In the genomic region with DNA sequence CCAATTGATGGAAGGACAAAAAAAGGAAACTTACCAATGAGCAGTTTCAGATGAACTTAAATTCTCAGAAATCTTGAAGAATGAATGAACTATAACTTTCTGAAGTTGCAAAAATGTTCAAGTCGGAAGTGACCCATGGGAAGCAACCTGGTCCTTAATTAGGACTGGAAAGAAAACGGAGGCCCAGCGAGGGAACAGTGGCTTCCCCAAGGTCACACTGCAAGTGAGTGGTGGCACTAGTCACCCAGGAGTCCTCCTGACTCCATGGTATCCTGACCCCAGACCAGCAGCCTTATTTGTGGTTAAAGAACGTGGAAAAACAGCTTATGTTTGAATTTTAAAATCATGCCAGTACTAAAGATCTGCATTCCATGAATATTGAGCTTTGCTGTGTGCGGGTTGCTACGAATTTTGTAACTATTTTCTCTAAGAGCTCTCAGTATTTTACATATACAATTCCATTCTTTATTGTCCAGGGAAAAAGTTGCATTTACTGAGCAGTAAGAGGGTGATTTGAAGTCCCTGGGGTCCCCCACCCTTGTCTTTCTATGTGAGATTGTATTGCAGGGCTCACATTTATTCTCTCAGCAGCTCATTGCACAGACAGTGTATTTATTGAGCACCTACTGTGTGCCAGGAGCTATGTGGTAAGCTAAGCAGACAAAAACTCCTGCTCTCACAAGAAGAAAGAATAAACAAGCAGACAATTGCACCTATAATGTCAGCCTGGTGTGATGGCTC, we compare ENCODE assay signal across 9 cellular contexts.
A peak's percentile ranks its signal among the peaks of the same experiment; 100 is the strongest.
DNase-seq lines count a peak whose midpoint lies in the region; ATAC-seq and TF ChIP-seq lines count a peak whose summit lies in the region.
"Had no signal": no experiment of that assay in that cellular context is flagged by ENCODE, and none has a peak within 500 bp of the region (broad histone marks: within the 10 kb centered on the region; RNA-seq: fewer than 3 reads in every experiment).

No MANE protein-coding gene starts in this region.

- POLR2A ChIA-PET in activated CD4-positive, alpha-beta memory T cell treated with anti-CD3 and anti-CD28 coated beads, Interleukin-2, amount 10 ng/mL, durations not matched to agents 7 days and 5 days (lab: Charles Lee): interaction anchor here (0.7 to 16.4 kb wide), 17 partner anchors 8 to 1070 kb away, joined by 3 to 270 read pairs (median 4); partner anchors contain the start of genes MRPS6 and SLC5A3

- H3K4me3 Mint-ChIP-seq in activated CD4-positive, alpha-beta memory T cell treated with anti-CD3 and anti-CD28 coated beads, Interleukin-2, amount 10 ng/mL, durations not matched to agents 7 days and 5 days: peak overlapping the region; percentile 62

- DNase-seq in cardiac muscle cell (ENCODE audit: low read depth in 1 of 2, low spot score in 1 of 2) (no peak), Right ventricle myocardium inferior (ENCODE audit: missing footprints) (no peak), right atrium auricular region (ENCODE audit: low spot score) (no peak), upper lobe of left lung (no peak), NCI-H2227 (lab: John Stamatoyannopoulos, UW; ENCODE audit: unreplicated experiment) (no peak), ovary (no peak)
- DNase-seq in activated CD4-positive, alpha-beta memory T cell treated with anti-CD3 and anti-CD28 coated beads, Interleukin-2, amount 10 ng/mL, durations not matched to agents 7 days and 5 days: no peak
- DNase-seq in central memory CD4-positive, alpha-beta T cell: no peak
- DNase-seq: NCI-H1930 had no signal

- H3K36me3 Mint-ChIP-seq in activated CD4-positive, alpha-beta memory T cell treated with anti-CD3 and anti-CD28 coated beads, Interleukin-2, amount 10 ng/mL, durations not matched to agents 7 days and 5 days (ENCODE audit: low read depth): peaks cover 30% of the 10 kb centered on the region

- H3K27me3 ChIP-seq in cardiac muscle cell (no peaks in the 10 kb centered on the region), right atrium auricular region (no peaks in the 10 kb centered on the region), upper lobe of left lung (no peaks in the 10 kb centered on the region), ovary (no peaks in the 10 kb centered on the region)

- H3K27ac Mint-ChIP-seq in activated CD4-positive, alpha-beta memory T cell treated with anti-CD3 and anti-CD28 coated beads, Interleukin-2, amount 10 ng/mL, durations not matched to agents 7 days and 5 days: peak overlapping the region; percentile 94

- TF ChIP-seq CTCF in cardiac muscle cell (IDR thresholded peaks at IDR 0.05; ENCODE audit: low read depth, low read length) (no peak), right atrium auricular region (IDR thresholded peaks at IDR 0.05) (no peak), upper lobe of left lung (IDR thresholded peaks at IDR 0.05) (no peak), ovary (IDR thresholded peaks at IDR 0.05) (no peak)

- peaks cover 80% of the 10 kb centered on the region for H3K4me1 Mint-ChIP-seq in activated CD4-positive, alpha-beta memory T cell treated with anti-CD3 and anti-CD28 coated beads, Interleukin-2, amount 10 ng/mL, durations not matched to agents 7 days and 5 days

- H3K9me3 ChIP-seq in cardiac muscle cell (ENCODE audit: low read depth) (no peaks in the 10 kb centered on the region), right atrium auricular region (no peaks in the 10 kb centered on the region), upper lobe of left lung (no peaks in the 10 kb centered on the region), ovary (no peaks in the 10 kb centered on the region)

- no peak for TF ChIP-seq EP300 in upper lobe of left lung (IDR thresholded peaks at IDR 0.05)
- no peak for TF ChIP-seq EP300 in ovary (IDR thresholded peaks at IDR 0.05)

- no peak for ATAC-seq in Right ventricle myocardium inferior
- ATAC-seq in upper lobe of left lung (ENCODE audit: low FRiP score in 2 of 2): no peak

- WGBS in upper lobe of left lung, 2 donors: 62 to 71% methylated on average over 6 of the region's 6 CpGs
- WGBS in ovary, 3 donors: 49 to 55% (median 52%) methylated on average over 6 of the region's 6 CpGs

- CTCF ChIA-PET in activated CD4-positive, alpha-beta memory T cell treated with anti-CD3 and anti-CD28 coated beads, Interleukin-2, amount 10 ng/mL, durations not matched to agents 7 days and 5 days (lab: Charles Lee): interaction anchor here (0.6 to 4.2 kb wide), 5 partner anchors 28 to 572 kb away, joined by 3 to 27 read pairs (median 3); no protein-coding TSS in a partner anchor

- TF ChIP-seq POLR2A in upper lobe of left lung (IDR thresholded peaks at IDR 0.05) (no peak), ovary (IDR thresholded peaks at IDR 0.05) (no peak)

- no peak overlapping the region for H3K4me3 ChIP-seq in cardiac muscle cell
- H3K4me3 ChIP-seq in right atrium auricular region: peak overlapping the region in 1 of 2 donors; percentile 29
- H3K4me3 ChIP-seq in upper lobe of left lung: no peak overlapping the region
- no peak overlapping the region for H3K4me3 ChIP-seq in ovary

- no peaks in the 10 kb centered on the region for H3K36me3 ChIP-seq in cardiac muscle cell
- H3K36me3 ChIP-seq in right atrium auricular region: no peaks in the 10 kb centered on the region
- no peaks in the 10 kb centered on the region for H3K36me3 ChIP-seq in upper lobe of left lung
- no peaks in the 10 kb centered on the region for H3K36me3 ChIP-seq in ovary

- peak overlapping the region; percentile 96 for H3K27ac ChIP-seq in cardiac muscle cell
- peak overlapping the region; percentile 85 to 91 for H3K27ac ChIP-seq in right atrium auricular region
- peak overlapping the region in 3 of 4 donors; percentile 49 to 78 (median 52) for H3K27ac ChIP-seq in upper lobe of left lung
- H3K27ac ChIP-seq in ovary: no peak overlapping the region

- no peaks in the 10 kb centered on the region for H3K27me3 Mint-ChIP-seq in activated CD4-positive, alpha-beta memory T cell treated with anti-CD3 and anti-CD28 coated beads, Interleukin-2, amount 10 ng/mL, durations not matched to agents 7 days and 5 days

- no peaks in the 10 kb centered on the region for H3K9me3 Mint-ChIP-seq in activated CD4-positive, alpha-beta memory T cell treated with anti-CD3 and anti-CD28 coated beads, Interleukin-2, amount 10 ng/mL, durations not matched to agents 7 days and 5 days

- intact Hi-C loops in Right ventricle myocardium inferior (cut with DNase I): loop anchor here (5.0 kb wide), 1 partner anchor 95 kb away; the partner anchor contains the start of genes MRPS6 and SLC5A3
- intact Hi-C loops in ovary (cut with DNase I): no loop called here

- peaks cover 38% of the 10 kb centered on the region for H3K4me1 ChIP-seq in cardiac muscle cell (ENCODE audit: low read depth)
- peaks cover 0 to 27% of the 10 kb centered on the region in 2 donors for H3K4me1 ChIP-seq in right atrium auricular region
- peaks cover 13 to 20% (median 17%) of the 10 kb centered on the region in 4 donors for H3K4me1 ChIP-seq in upper lobe of left lung
- H3K4me1 ChIP-seq in ovary (ENCODE audit: insufficient read depth): no peaks in the 10 kb centered on the region

Comparison
In these comparisons a context has a peak if more than half of its experiments do, and no peak if none do; other contexts are left out.
1. H3K27ac ChIP-seq: peak in cardiac muscle cell (single experiment), right atrium auricular region (2 of 2) and upper lobe of left lung (3 of 4); none in ovary (0 of 2).